Comparison of ENCODE assay signal across 8 cellular contexts in the genomic region with DNA sequence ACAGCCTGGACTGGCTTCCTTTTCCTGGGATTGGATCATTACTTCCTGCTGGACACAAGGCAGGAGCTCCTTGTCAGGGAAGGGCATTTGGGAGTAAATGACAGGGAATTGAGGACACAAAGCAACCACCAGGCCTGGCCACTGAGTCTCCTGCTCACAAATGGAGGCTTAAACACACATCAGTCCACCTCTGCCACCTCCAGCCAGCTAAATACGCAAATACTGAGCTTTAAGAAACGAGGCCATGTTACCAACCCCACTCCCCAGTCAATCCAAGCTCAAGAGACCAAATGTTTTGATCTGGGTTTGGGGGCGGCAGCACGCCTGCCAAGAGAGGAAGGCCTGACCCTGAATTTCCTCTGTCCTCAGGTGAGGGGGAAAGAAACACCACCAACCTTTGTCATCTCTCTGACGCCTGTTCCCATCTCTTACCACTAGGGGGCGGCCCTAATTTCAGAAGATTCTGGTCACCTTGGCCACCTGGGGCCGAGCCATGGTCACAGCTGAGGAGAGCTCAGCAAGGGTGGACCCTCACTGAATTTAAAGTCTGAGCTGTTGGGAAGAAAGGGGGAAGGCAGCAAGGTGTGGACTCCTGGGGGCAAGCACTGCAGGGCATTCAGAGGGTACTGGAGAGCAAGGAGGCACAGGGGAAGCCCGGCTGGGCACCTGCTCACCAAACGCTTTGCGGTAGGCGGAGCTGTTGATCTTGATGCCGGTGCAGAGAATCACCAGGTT. TPM values are rescaled to one million over a fixed set of nuclear protein-coding genes. Genes with fewer than 3 reads are reported as not detected.
DNase-seq lines count a peak whose midpoint lies in the region; ATAC-seq and TF ChIP-seq lines count a peak whose summit lies in the region.

No MANE protein-coding gene starts in this region.

- no peak overlapping the region for H3K4me3 ChIP-seq in WERI-Rb-1 (ENCODE audit: low read depth, low read length)

- H3K9me3 ChIP-seq in WERI-Rb-1 (ENCODE audit: severe bottlenecking) = no peaks in the 10 kb centered on the region

- H3K27ac ChIP-seq in WERI-Rb-1 = peak overlapping the region; percentile 56

- no peaks in the 10 kb centered on the region for H3K27me3 ChIP-seq in WERI-Rb-1 (ENCODE audit: insufficient read depth, low read depth, severe bottlenecking)

- in situ Hi-C loops in T47D (cut with HindIII; ENCODE audit: low pct_unique_long_range_greater_than_20kb, low sequenced_read_pairs) = no loop called here

- peak; percentile 71 for DNase-seq in WERI-Rb-1
- DNase-seq in T47D (ENCODE audit: low read depth in 1 of 2, low spot score in 1 of 2) = peak; percentile 44 to 64
- peak; percentile 56 for DNase-seq in left lobe of liver (ENCODE audit: low spot score)
- peak; percentile 24 for DNase-seq in stimulated activated CD8-positive, alpha-beta memory T cell treated with anti-CD3 and anti-CD28 coated beads, Interleukin-12 subunit alpha, Interleukin-12 subunit beta, amount 100 ng/mL, for 4 hours (ENCODE audit: low read depth)

- H3K36me3 ChIP-seq in WERI-Rb-1 = peaks cover 52% of the 10 kb centered on the region

- TF ChIP-seq CTCF in GM12873 (IDR thresholded peaks at IDR 0.05; ENCODE audit: insufficient read depth, low read depth, low read length, missing control alignments) (peak; percentile 88), LNCAP (IDR thresholded peaks at IDR 0.05) (peak; percentile 95), WERI-Rb-1 (IDR thresholded peaks at IDR 0.05; ENCODE audit: low read depth, low read length) (peak; percentile 77)

- peak; percentile 91 for ATAC-seq in left lobe of liver
- no peak for ATAC-seq in GM21619 (IDR thresholded peaks at IDR 0.05; ENCODE audit: unreplicated experiment)
- no peak for ATAC-seq in GM18520 (IDR thresholded peaks at IDR 0.05; ENCODE audit: unreplicated experiment)

RNA-seq across cellular contexts. Expression of a gene that starts 16.5 kb away (rescaled TPM):
- total RNA-seq in left lobe of liver = 14.5 TPM

RNA-seq across cellular contexts. Expression of a gene that starts 30.4 kb away (rescaled TPM):
- 11.6 TPM for total RNA-seq in left lobe of liver

RNA-seq across cellular contexts. Expression of a gene that starts 54.2 kb away (rescaled TPM):
- total RNA-seq in left lobe of liver = 56.3 TPM
